In genomic region chr15:63598467-63599400, GRCh38 we compare ENCODE assay signal across 1 cellular context.
TF ChIP-seq lines count a peak whose summit lies in the region.

No MANE protein-coding gene starts in this region.

TF ChIP-seq in GM12878, 131 proteins besides CTCF, POLR2A, EP300 and RAD21 (continued from another document):
- TF ChIP-seq, protein P1, sequence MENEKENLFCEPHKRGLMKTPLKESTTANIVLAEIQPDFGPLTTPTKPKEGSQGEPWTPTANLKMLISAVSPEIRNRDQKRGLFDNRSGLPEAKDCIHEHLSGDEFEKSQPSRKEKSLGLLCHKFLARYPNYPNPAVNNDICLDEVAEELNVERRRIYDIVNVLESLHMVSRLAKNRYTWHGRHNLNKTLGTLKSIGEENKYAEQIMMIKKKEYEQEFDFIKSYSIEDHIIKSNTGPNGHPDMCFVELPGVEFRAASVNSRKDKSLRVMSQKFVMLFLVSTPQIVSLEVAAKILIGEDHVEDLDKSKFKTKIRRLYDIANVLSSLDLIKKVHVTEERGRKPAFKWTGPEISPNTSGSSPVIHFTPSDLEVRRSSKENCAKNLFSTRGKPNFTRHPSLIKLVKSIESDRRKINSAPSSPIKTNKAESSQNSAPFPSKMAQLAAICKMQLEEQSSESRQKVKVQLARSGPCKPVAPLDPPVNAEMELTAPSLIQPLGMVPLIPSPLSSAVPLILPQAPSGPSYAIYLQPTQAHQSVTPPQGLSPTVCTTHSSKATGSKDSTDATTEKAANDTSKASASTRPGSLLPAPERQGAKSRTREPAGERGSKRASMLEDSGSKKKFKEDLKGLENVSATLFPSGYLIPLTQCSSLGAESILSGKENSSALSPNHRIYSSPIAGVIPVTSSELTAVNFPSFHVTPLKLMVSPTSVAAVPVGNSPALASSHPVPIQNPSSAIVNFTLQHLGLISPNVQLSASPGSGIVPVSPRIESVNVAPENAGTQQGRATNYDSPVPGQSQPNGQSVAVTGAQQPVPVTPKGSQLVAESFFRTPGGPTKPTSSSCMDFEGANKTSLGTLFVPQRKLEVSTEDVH (IDR thresholded peaks at IDR 0.05; ENCODE audit: low read depth, partially characterized antibody): no peak
